ENCODE assay signal across 11 cellular contexts in genomic region chr9:696332-697090, GRCh38.
DNase-seq lines count a peak whose midpoint lies in the region; ATAC-seq and TF ChIP-seq lines count a peak whose summit lies in the region.
"Had no signal": no experiment of that assay in that cellular context is flagged by ENCODE, and none has a peak within 500 bp of the region (broad histone marks: within the 10 kb centered on the region; RNA-seq: fewer than 3 reads in every experiment).

No MANE protein-coding gene starts in this region.

- no peaks in the 10 kb centered on the region for H3K9me3 ChIP-seq in mucosa of rectum (ENCODE audit: control insufficient read depth in 2 of 2, low read length in 2 of 2)
- no peaks in the 10 kb centered on the region for H3K9me3 ChIP-seq in aorta (ENCODE audit: control insufficient read depth, low read length)

- no peak overlapping the region for H3K4me3 ChIP-seq in epithelial cell of proximal tubule (ENCODE audit: low read depth, low read length)
- H3K4me3 ChIP-seq in mucosa of rectum (ENCODE audit: low read length in 2 of 2), result no peak overlapping the region
- H3K4me3 ChIP-seq in aorta (ENCODE audit: low read length in 2 of 2), result no peak overlapping the region

- ATAC-seq in aorta (ENCODE audit: low FRiP score) (no peak), HG02870 (IDR thresholded peaks at IDR 0.05; ENCODE audit: unreplicated experiment) (no peak), HG03025 (IDR thresholded peaks at IDR 0.05; ENCODE audit: low FRiP score, unreplicated experiment) (no peak)

- H3K27ac ChIP-seq in mucosa of rectum (ENCODE audit: low read depth in 2 of 2, low read length in 2 of 2) (peak overlapping the region; percentile 29 to 45), aorta (ENCODE audit: low read depth in 1 of 2, low read length in 2 of 2) (peak overlapping the region; percentile 99 to 100)
- H3K27ac ChIP-seq: 22Rv1 had no signal

- TF ChIP-seq CTCF in epithelial cell of proximal tubule (conservative IDR thresholded peaks at IDR 0.05; ENCODE audit: low read depth, low read length), result peak; percentile 41

- H3K9ac ChIP-seq in mucosa of rectum (ENCODE audit: low read depth in 1 of 2, low read length in 2 of 2), result no peak overlapping the region

- H3K4me1 ChIP-seq in mucosa of rectum (ENCODE audit: control insufficient read depth in 2 of 2, insufficient read depth in 2 of 2, low read length in 2 of 2), result peaks cover 9 to 11% of the 10 kb centered on the region in 2 donors
- peaks cover 11 to 25% of the 10 kb centered on the region in 2 donors for H3K4me1 ChIP-seq in aorta (ENCODE audit: control insufficient read depth in 1 of 2, insufficient read depth in 2 of 2, low read length in 2 of 2)

- H3K27me3 ChIP-seq in mucosa of rectum (ENCODE audit: control insufficient read depth in 2 of 2, insufficient read depth in 2 of 2, low read length in 2 of 2) (no peaks in the 10 kb centered on the region), aorta (ENCODE audit: control insufficient read depth in 1 of 2, insufficient read depth in 2 of 2, low read length in 1 of 2) (no peaks in the 10 kb centered on the region)

- H3K36me3 ChIP-seq in mucosa of rectum (ENCODE audit: control insufficient read depth in 2 of 2, insufficient read depth in 2 of 2, low read length in 2 of 2) (no peaks in the 10 kb centered on the region), aorta (ENCODE audit: control insufficient read depth in 1 of 2, insufficient read depth in 2 of 2, low read length in 1 of 2) (no peaks in the 10 kb centered on the region)

- intact Hi-C loops in aorta (cut with DNase I), result no loop called here

- 5 to 7% methylated on average over 8 of the region's 8 CpGs for WGBS in aorta, 2 donors

- DNase-seq in DMS 273 (lab: John Stamatoyannopoulos, UW; ENCODE audit: unreplicated experiment) (peak; percentile 24), DMS 273 treated with DMSO at 0.1 percent for 48 hours (lab: John Stamatoyannopoulos, UW) (no peak), epithelial cell of proximal tubule (ENCODE audit: low read depth) (no peak), aorta (peak in 1 of 2 donors; percentile 64), GM19240 (ENCODE audit: insufficient read length, low spot score) (no peak)
- DNase-seq: activated CD4-positive, alpha-beta T cell treated with anti-CD3 and anti-CD28 coated beads, Interleukin-2, amount 50 U/mL, for 48 hours; stimulated activated CD4-positive, alpha-beta T cell treated with anti-CD3 and anti-CD28 coated beads, Interleukin-15, amount 100 ng/mL, for 24 hours had no signal
